32 cellular contexts compared by ENCODE assay signal in genomic region chr9:120541921-120542320, GRCh38.
"Had no signal": no experiment of that assay in that cellular context is flagged by ENCODE, and none has a peak within 500 bp of the region (broad histone marks: within the 10 kb centered on the region; RNA-seq: fewer than 3 reads in every experiment).

No MANE protein-coding gene starts in this region.

- H3K4me1 Mint-ChIP-seq: stimulated activated memory B cell treated with anti-CD40 and anti-IgM and Interleukin-4, amounts not matched to agents 10 μg/mL and 1 μg/mL and 100 μg/mL, for 72 hours had no signal

- H3K9me3 Mint-ChIP-seq: naive B cell; naive thymus-derived CD8-positive, alpha-beta T cell; natural killer cell treated with Interleukin-12 subunit alpha and Interleukin-12 subunit beta and Interleukin-15 and Interleukin-18, amount 100 ng/mL, for 72 hours; nephron progenitor cell; neural crest cell; stimulated activated memory B cell treated with anti-CD40 and anti-IgM and Interleukin-4, amounts not matched to agents 10 μg/mL and 1 μg/mL and 100 μg/mL, for 72 hours; stimulated activated naive CD8-positive, alpha-beta T cell treated with anti-CD3 and anti-CD28 coated beads, Interleukin-15, Interleukin-2, amounts not matched to agents 100 ng/mL and 50 ng/mL, for 24 hours; type B pancreatic cell had no signal

- DNase-seq: naive B cell; naive thymus-derived CD8-positive, alpha-beta T cell; nephron progenitor cell; nucleus accumbens; ovary; posterior cingulate gyrus; psoas muscle; right cardiac atrium; right lobe of liver; sigmoid colon; small intestine; spleen; stimulated activated CD4-positive, alpha-beta T cell treated with anti-CD3 and anti-CD28 coated beads, Interleukin-12 subunit alpha, Interleukin-12 subunit beta, amount 100 ng/mL, for 4 hours; stimulated activated CD4-positive, alpha-beta T cell treated with anti-CD3 and anti-CD28 coated beads, Interleukin-1b, Interleukin-23, amount 100 ng/mL, for 48 hours; stimulated activated CD4-positive, alpha-beta T cell treated with anti-CD3 and anti-CD28 coated beads, Interleukin-4, amount 100 ng/mL, for 1 hour; stimulated activated CD4-positive, alpha-beta T cell treated with anti-CD3 and anti-CD28 coated beads, Interleukin-4, amount 100 ng/mL, for 4 hours; stimulated activated CD8-positive, alpha-beta memory T cell treated with anti-CD3 and anti-CD28 coated beads, Interleukin-4, amount 100 ng/mL, for 48 hours; stimulated activated naive CD4-positive, alpha-beta T cell; stomach; thyroid gland; upper lobe of right lung had no signal

- H3K9me3 ChIP-seq: neutrophil, ovary, psoas muscle, right lobe of liver, sigmoid colon, spleen, stomach, thoracic aorta, thyroid gland, tibial nerve, upper lobe of right lung, vagina had no signal

- H3K27ac Mint-ChIP-seq: progenitor cell of endocrine pancreas; stimulated activated memory B cell treated with anti-CD40 and anti-IgM and Interleukin-4, amounts not matched to agents 10 μg/mL and 1 μg/mL and 100 μg/mL, for 72 hours; stimulated activated naive CD8-positive, alpha-beta T cell treated with anti-CD3 and anti-CD28 coated beads, Interleukin-15, Interleukin-2, amounts not matched to agents 100 ng/mL and 50 ng/mL, for 24 hours; type B pancreatic cell had no signal

- H3K4me3 ChIP-seq: ovary, psoas muscle, right lobe of liver, sigmoid colon, spleen, stomach, thoracic aorta, thyroid gland, tibial nerve, upper lobe of right lung, vagina had no signal

- H3K4me3 Mint-ChIP-seq: naive B cell; naive thymus-derived CD8-positive, alpha-beta T cell; natural killer cell treated with Interleukin-12 subunit alpha and Interleukin-12 subunit beta and Interleukin-15 and Interleukin-18, amount 100 ng/mL, for 72 hours; nephron progenitor cell; neural crest cell; stimulated activated memory B cell treated with anti-CD40 and anti-IgM and Interleukin-4, amounts not matched to agents 10 μg/mL and 1 μg/mL and 100 μg/mL, for 72 hours; stimulated activated naive CD8-positive, alpha-beta T cell treated with anti-CD3 and anti-CD28 coated beads, Interleukin-15, Interleukin-2, amounts not matched to agents 100 ng/mL and 50 ng/mL, for 24 hours; type B pancreatic cell had no signal

- H3K27me3 ChIP-seq: neutrophil, ovary, right lobe of liver, sigmoid colon, spleen, stomach, thyroid gland, tibial nerve, upper lobe of right lung, vagina had no signal

- H3K36me3 ChIP-seq: ovary had no signal

- H3K79me2 ChIP-seq: parathyroid adenoma had no signal

- H3K9ac ChIP-seq: parathyroid adenoma had no signal

- H3K27me3 Mint-ChIP-seq: naive B cell; naive thymus-derived CD8-positive, alpha-beta T cell; natural killer cell treated with Interleukin-12 subunit alpha and Interleukin-12 subunit beta and Interleukin-15 and Interleukin-18, amount 100 ng/mL, for 72 hours; progenitor cell of endocrine pancreas; stimulated activated memory B cell treated with anti-CD40 and anti-IgM and Interleukin-4, amounts not matched to agents 10 μg/mL and 1 μg/mL and 100 μg/mL, for 72 hours; stimulated activated naive CD8-positive, alpha-beta T cell treated with anti-CD3 and anti-CD28 coated beads, Interleukin-15, Interleukin-2, amounts not matched to agents 100 ng/mL and 50 ng/mL, for 24 hours; type B pancreatic cell had no signal

- ATAC-seq: naive thymus-derived CD8-positive, alpha-beta T cell; natural killer cell treated with Interleukin-12 subunit alpha and Interleukin-12 subunit beta and Interleukin-15 and Interleukin-18, amount 100 ng/mL, for 72 hours; psoas muscle; right cardiac atrium; right lobe of liver; stimulated activated memory B cell treated with anti-CD40 and anti-IgM and Interleukin-4, amounts not matched to agents 10 μg/mL and 1 μg/mL and 100 μg/mL, for 72 hours; upper lobe of right lung had no signal

- H3K4me1 ChIP-seq: parathyroid adenoma, psoas muscle, spleen, thyroid gland, vagina had no signal

- H3K27ac ChIP-seq: neutrophil, ovary, parathyroid adenoma, psoas muscle, right lobe of liver, sigmoid colon, spleen, stomach, thoracic aorta, thyroid gland, upper lobe of right lung, vagina had no signal

- H2AFZ ChIP-seq: parathyroid adenoma had no signal
